13 cellular contexts compared by ENCODE assay signal in the genomic region with DNA sequence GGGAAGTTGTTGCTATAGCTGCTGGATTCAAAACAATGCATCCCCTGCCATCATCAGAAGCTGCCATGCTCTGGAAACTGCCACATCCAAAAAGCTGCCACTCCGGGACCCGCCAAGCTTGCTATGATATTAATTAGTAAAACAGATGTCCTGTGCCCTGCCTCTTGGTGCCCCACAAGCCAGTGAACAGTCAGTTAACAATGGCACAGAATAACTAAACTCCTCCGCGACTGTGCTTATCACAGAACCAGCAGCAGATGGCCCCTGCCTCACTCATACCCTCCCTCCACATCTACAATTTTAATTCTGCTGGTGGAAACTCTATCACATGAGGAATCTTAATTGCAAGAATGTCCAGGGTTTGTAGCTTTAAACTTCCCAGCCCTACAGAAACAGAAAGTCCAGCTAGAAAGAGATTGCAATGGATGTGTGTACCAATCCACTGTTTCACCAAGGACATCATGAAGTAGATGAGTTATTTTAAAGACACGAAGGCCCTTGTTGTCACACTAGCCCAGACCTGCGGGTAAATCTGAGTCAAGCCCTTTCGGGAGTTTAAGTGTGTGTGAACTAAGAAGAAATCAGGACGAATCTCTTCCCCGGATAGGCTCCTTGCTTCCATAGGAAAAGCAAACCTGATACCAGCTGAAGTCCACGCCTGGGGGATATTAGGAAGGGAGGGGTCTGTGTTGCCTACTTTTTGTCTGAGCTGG. TPM values are rescaled to one million over a fixed set of nuclear protein-coding genes. Genes with fewer than 3 reads are reported as not detected.
A peak's percentile ranks its signal among the peaks of the same experiment; 100 is the strongest.
DNase-seq lines count a peak whose midpoint lies in the region; FAIRE-seq and TF ChIP-seq lines count a peak whose summit lies in the region.
"Had no signal": no experiment of that assay in that cellular context is flagged by ENCODE, and none has a peak within 500 bp of the region (broad histone marks: within the 10 kb centered on the region; RNA-seq: fewer than 3 reads in every experiment).

No MANE protein-coding gene starts in this region.

- H3K27ac Mint-ChIP-seq in nephron, result peak overlapping the region in 2 of 3 experiments; percentile 15 to 20
- H3K27ac Mint-ChIP-seq: activated CD4-positive, alpha-beta T cell treated with anti-CD3 and anti-CD28 coated beads, Interleukin-2, amount 10 ng/mL, durations not matched to agents 24 days and 14 days; activated naive CD8-positive, alpha-beta T cell treated with anti-CD3 and anti-CD28 coated beads, Interleukin-2, amount 50 U/mL, for 24 hours; B cell had no signal

- H3K9ac ChIP-seq in GM23248, result no peak overlapping the region

- no peak overlapping the region for H3K4me3 Mint-ChIP-seq in nephron
- H3K4me3 Mint-ChIP-seq: activated CD4-positive, alpha-beta T cell treated with anti-CD3 and anti-CD28 coated beads, Interleukin-2, amount 10 ng/mL, durations not matched to agents 24 days and 14 days; activated naive CD8-positive, alpha-beta T cell treated with anti-CD3 and anti-CD28 coated beads, Interleukin-2, amount 50 U/mL, for 24 hours; B cell had no signal

- no peaks in the 10 kb centered on the region for H3K9me3 ChIP-seq in GM23248 (ENCODE audit: low read depth)

- H3K27me3 ChIP-seq in GM23248 (replicated peaks; ENCODE audit: insufficient read depth), result no peaks in the 10 kb centered on the region

- no peaks in the 10 kb centered on the region; the same call in 1 of the 2 replicates for H3F3A ChIP-seq in GM23248 (ENCODE audit: insufficient read depth)

- no peak overlapping the region for H3K4me2 ChIP-seq in GM23248 (ENCODE audit: unreplicated experiment)

- WGBS in GM23248 (ENCODE audit: low coverage in 1 of 2, low lambda C conversion rate in 2 of 2, missing lambda C conversion rate in 2 of 2), 2 experiments, result 79% methylated on average over 10 of the region's 10 CpGs

- no peaks in the 10 kb centered on the region for H4K20me1 ChIP-seq in GM23248 (ENCODE audit: insufficient read depth)

- H3K4me1 ChIP-seq in GM23248 (ENCODE audit: insufficient read depth), result peaks cover 9% of the 10 kb centered on the region

- no peak overlapping the region for H3K4me3 ChIP-seq in GM23248

- H3K36me3 ChIP-seq in GM23248 (ENCODE audit: low read depth), result no peaks in the 10 kb centered on the region

- TF ChIP-seq CTCF in nephron (IDR thresholded peaks at IDR 0.05; ENCODE audit: unreplicated experiment in 3 of 3) (no peak), D721Med (IDR thresholded peaks at IDR 0.05; ENCODE audit: insufficient read depth, missing control alignments) (no peak)

- H3K9me3 Mint-ChIP-seq in nephron, result no peaks in the 10 kb centered on the region
- H3K9me3 Mint-ChIP-seq: activated CD4-positive, alpha-beta T cell treated with anti-CD3 and anti-CD28 coated beads, Interleukin-2, amount 10 ng/mL, durations not matched to agents 24 days and 14 days; activated naive CD8-positive, alpha-beta T cell treated with anti-CD3 and anti-CD28 coated beads, Interleukin-2, amount 50 U/mL, for 24 hours had no signal

- H3K27me3 Mint-ChIP-seq in nephron (ENCODE audit: low read depth), result no peaks in the 10 kb centered on the region
- H3K27me3 Mint-ChIP-seq: activated naive CD8-positive, alpha-beta T cell treated with anti-CD3 and anti-CD28 coated beads, Interleukin-2, amount 50 U/mL, for 24 hours; B cell had no signal

- H3K79me2 ChIP-seq in GM23248 (ENCODE audit: insufficient read depth), result no peaks in the 10 kb centered on the region

- in situ Hi-C loops in GM23248 (cut with MboI), result loop anchor here (25.0 kb wide), 1 partner anchor 1079 kb away; no protein-coding TSS in a partner anchor

- DNase-seq in GM23248 (no peak), NCI-H82 treated with DMSO at 0.1 percent for 48 hours (lab: John Stamatoyannopoulos, UW; ENCODE audit: unreplicated experiment) (peak; percentile 40), D721Med (ENCODE audit: insufficient read length, low spot score) (no peak), CD1c-positive myeloid dendritic cell (ENCODE audit: extremely low spot score) (no peak), NCI-H187 (lab: John Stamatoyannopoulos, UW) (no peak)
- DNase-seq in stimulated activated CD4-positive, alpha-beta T cell treated with anti-CD3 and anti-CD28 coated beads, Interleukin-4, amount 100 ng/mL, for 1 hour, result no peak
- DNase-seq: activated CD4-positive, alpha-beta T cell treated with anti-CD3 and anti-CD28 coated beads, Interleukin-2, amount 10 ng/mL, durations not matched to agents 24 days and 14 days; activated naive CD8-positive, alpha-beta T cell treated with anti-CD3 and anti-CD28 coated beads, Interleukin-2, amount 50 U/mL, for 24 hours; DMS79 treated with DMSO at 0.1 percent for 48 hours; KBM-7 had no signal

- peaks cover 5% of the 10 kb centered on the region for H3K4me1 Mint-ChIP-seq in nephron

- no peaks in the 10 kb centered on the region for H3K9me2 ChIP-seq in GM23248 (ENCODE audit: insufficient read depth)

- 0 out of 2 replicates have a peak overlapping the region, but pooled peaks have one; percentile 1 for H2AFZ ChIP-seq in GM23248

- H3K36me3 Mint-ChIP-seq in nephron (ENCODE audit: low read depth), result no peaks in the 10 kb centered on the region

- no peak overlapping the region for H3K27ac ChIP-seq in GM23248
- H3K27ac ChIP-seq in cingulate gyrus (ENCODE audit: low read depth, low read length), result peak overlapping the region; percentile 51

- no peak for FAIRE-seq in D721Med (lab: Jason Lieb, UNC)

RNA-seq across cellular contexts. Expression of a gene that starts 7.4 kb away (rescaled TPM):
- 6.7 and 16.6 TPM in 2 replicates for total RNA-seq in GM23248 (2014; rRNA removed; shearing (Covaris generic))
- 41.6 and 42.7 TPM in 2 replicates for polyA plus RNA-seq in GM23248 (2016; fragmentation: Nextera tagmentation; extraction: Ambion mirVana)
